Comparison of ENCODE assay signal across 8 cellular contexts in genomic region chr5:177134653-177135225, GRCh38. TPM values are rescaled to one million over a fixed set of nuclear protein-coding genes. Genes with fewer than 3 reads are reported as not detected.
A peak's percentile ranks its signal among the peaks of the same experiment; 100 is the strongest.
DNase-seq lines count a peak whose midpoint lies in the region; ATAC-seq and TF ChIP-seq lines count a peak whose summit lies in the region.

No MANE protein-coding gene starts in this region.

- peaks cover 41% of the 10 kb centered on the region for H3K36me3 ChIP-seq in A673 (ENCODE audit: insufficient read depth, low read length, poor library complexity, severe bottlenecking)
- H3K36me3 ChIP-seq in lung (ENCODE audit: control insufficient read depth in 2 of 2, insufficient read depth in 2 of 2, low read length in 2 of 2) = peaks cover 1 to 3% of the 10 kb centered on the region in 2 donors
- peaks cover 0 to 14% of the 10 kb centered on the region in 2 donors for H3K36me3 ChIP-seq in vagina

- BruUV-seq in A673 (replicated peaks; lab: Mats Ljungman, UMichigan) = no TSS peak

- POLR2A ChIA-PET in A673 (lab: Charles Lee; ENCODE audit: low non-redundant PET) = no interaction called here

- 16 to 17% methylated on average over 13 of the region's 13 CpGs for WGBS in lung, 2 donors

- DNase-seq in A673 (ENCODE audit: low spot score) (no peak), HL-60 (ENCODE audit: low read depth in 1 of 2, low spot score in 1 of 2) (no peak), lung (ENCODE audit: low spot score) (no peak), vagina (ENCODE audit: extremely low spot score in 2 of 2) (no peak), RKO (ENCODE audit: low spot score) (no peak), NCI-H510A treated with DMSO at 0.1 percent for 48 hours (lab: John Stamatoyannopoulos, UW) (no peak)
- no peak for DNase-seq in activated CD4-positive, CD25-positive, alpha-beta regulatory T cell (lab: John Stamatoyannopoulos, UW)

- no peak for ATAC-seq in lung (ENCODE audit: insufficient read depth, low FRiP score)

- CTCF ChIA-PET in A673 (lab: Charles Lee) = no interaction called here

- TF ChIP-seq CTCF in A673 (conservative IDR thresholded peaks at IDR 0.05; ENCODE audit: low read depth, low read length) = no peak
- TF ChIP-seq CTCF in HL-60 (IDR thresholded peaks at IDR 0.05; ENCODE audit: insufficient read depth, low read length) = no peak
- no peak for TF ChIP-seq CTCF in lung (IDR thresholded peaks at IDR 0.05; ENCODE audit: control extremely low read depth, extremely low read depth)
- no peak for TF ChIP-seq CTCF in vagina (IDR thresholded peaks at IDR 0.05)

- H3K4me3 ChIP-seq in A673 (ENCODE audit: low read depth, low read length, poor library complexity, severe bottlenecking) (peak overlapping the region; percentile 82), HL-60 (replicated peaks; ENCODE audit: insufficient read depth, low read length) (peak overlapping the region; percentile 64), lung (peak overlapping the region; percentile 93), vagina (peak overlapping the region; percentile 61 to 89)

- H3K4me1 ChIP-seq in A673 (ENCODE audit: insufficient read depth, low read length, poor library complexity, severe bottlenecking) (peaks cover 26% of the 10 kb centered on the region), lung (ENCODE audit: control insufficient read depth in 2 of 2, insufficient read depth in 2 of 2, low read length in 2 of 2) (peaks cover 11 to 13% of the 10 kb centered on the region in 2 donors), vagina (peaks cover 45% of the 10 kb centered on the region)

- no peak for TF ChIP-seq POLR2A in vagina (IDR thresholded peaks at IDR 0.05)

- no peaks in the 10 kb centered on the region for H3K9me3 ChIP-seq in A673 (ENCODE audit: low read depth, low read length, poor library complexity, severe bottlenecking)
- no peaks in the 10 kb centered on the region for H3K9me3 ChIP-seq in lung (ENCODE audit: control insufficient read depth in 2 of 2, insufficient read depth in 1 of 2, low read length in 1 of 2)
- H3K9me3 ChIP-seq in vagina = no peaks in the 10 kb centered on the region

- H3K27ac ChIP-seq in A673 (ENCODE audit: low read depth, low read length, poor library complexity, severe bottlenecking) (peak overlapping the region; percentile 76), HL-60 (replicated peaks) (peak overlapping the region; percentile 83), angular gyrus (ENCODE audit: low read depth, low read length) (peak overlapping the region; percentile 88), lung (ENCODE audit: low read depth in 1 of 2, low read length in 1 of 2) (peak overlapping the region; percentile 84 to 96), vagina (peak overlapping the region; percentile 96)

- intact Hi-C loops in A673 (cut with micrococcal nuclease; ENCODE audit: unreplicated experiment) (no loop called here), vagina (cut with DNase I) (no loop called here)

- H3K27me3 ChIP-seq in A673 (replicated peaks; ENCODE audit: insufficient read depth, low read depth, low read length, poor library complexity) (no peaks in the 10 kb centered on the region), HL-60 (ENCODE audit: insufficient read depth, poor library complexity, severe bottlenecking) (no peaks in the 10 kb centered on the region), lung (ENCODE audit: control insufficient read depth, insufficient read depth) (no peaks in the 10 kb centered on the region), vagina (no peaks in the 10 kb centered on the region)

RNA-seq across cellular contexts. Expression of gene NSD1, which starts 1.2 kb away (rescaled TPM):
- total RNA-seq in A673 (2021) (74.3 and 76.6 TPM in 2 replicates), lung (10 to 100 TPM; 74.3 to 81.7 TPM), vagina (45.4 TPM)
- polyA plus RNA-seq in lung = 10 to 100 TPM in 1 of 2 donors, 1 to 10 TPM in 1; 8.0 to 12.1 TPM

RNA-seq across cellular contexts. Expression of gene FGFR4, which starts 48.0 kb away (rescaled TPM):
- total RNA-seq in A673 (2021) (17.2 and 20.6 TPM in 2 replicates), lung (100 to 1,000 TPM in 1 of 2 donors, 10 to 100 TPM in 1; 52.0 to 106 TPM), vagina (12.0 TPM)
- polyA plus RNA-seq in lung = 10 to 100 TPM; 20.9 to 35.7 TPM
